ENCODE assay signal across 9 cellular contexts in genomic region chr5:181173420-181174342, GRCh38. TPM values are rescaled to one million over a fixed set of nuclear protein-coding genes. Genes with fewer than 3 reads are reported as not detected.
DNase-seq lines count a peak whose midpoint lies in the region; ATAC-seq lines count a peak whose summit lies in the region.
"Had no signal": no experiment of that assay in that cellular context is flagged by ENCODE, and none has a peak within 500 bp of the region (broad histone marks: within the 10 kb centered on the region; RNA-seq: fewer than 3 reads in every experiment).

No MANE protein-coding gene starts in this region.

- in situ Hi-C loops in Caki2 (cut with HindIII; ENCODE audit: low pct_unique_long_range_greater_than_20kb, low sequenced_read_pairs) (no loop called here), GM23248 (cut with MboI) (no loop called here)

- POLR2A ChIA-PET in naive thymus-derived CD4-positive, alpha-beta T cell (lab: Charles Lee) = interaction anchor here (0.5 to 3.3 kb wide), 9 partner anchors 9 to 1550 kb away, joined by 3 to 17 read pairs (median 6); partner anchors contain the start of gene HNRNPH1

- peak overlapping the region; percentile 65 to 98 (median 85) for H3K27ac Mint-ChIP-seq in naive thymus-derived CD4-positive, alpha-beta T cell

- no peaks in the 10 kb centered on the region for H3K4me1 ChIP-seq in GM23248 (ENCODE audit: insufficient read depth)
- H3K4me1 ChIP-seq in NT2/D1 (ENCODE audit: insufficient read depth, insufficient read length) = no peaks in the 10 kb centered on the region
- peaks cover 10 to 23% of the 10 kb centered on the region in 2 donors for H3K4me1 ChIP-seq in naive thymus-derived CD4-positive, alpha-beta T cell (ENCODE audit: control insufficient read depth in 2 of 2, insufficient read depth in 2 of 2, low read length in 2 of 2)

- ATAC-seq in naive thymus-derived CD4-positive, alpha-beta T cell = peak; percentile 75
- no peak for ATAC-seq in GM18520 (IDR thresholded peaks at IDR 0.05; ENCODE audit: unreplicated experiment)

- peaks cover 15% of the 10 kb centered on the region; the same call in 1 of the 2 replicates for H3F3A ChIP-seq in GM23248 (ENCODE audit: insufficient read depth)

- peaks cover 32 to 69% (median 47%) of the 10 kb centered on the region in 5 donors for H3K27me3 Mint-ChIP-seq in naive thymus-derived CD4-positive, alpha-beta T cell

- H4K20me1 ChIP-seq in GM23248 (ENCODE audit: insufficient read depth) = no peaks in the 10 kb centered on the region

- CTCF ChIA-PET in naive thymus-derived CD4-positive, alpha-beta T cell (lab: Charles Lee) = interaction anchor here (0.8 to 1.6 kb wide), 3 partner anchors 9 to 34 kb away, joined by 3 to 8 read pairs (median 5); no protein-coding TSS in a partner anchor

- no peak overlapping the region; the same call in 1 of the 2 replicates for H2AFZ ChIP-seq in GM23248

- 15% methylated on average over 50 of the region's 50 CpGs for WGBS in GM23248 (ENCODE audit: low coverage in 1 of 2, low lambda C conversion rate in 2 of 2, missing lambda C conversion rate in 2 of 2), 2 experiments

- H3K79me2 ChIP-seq in GM23248 (ENCODE audit: insufficient read depth) = no peaks in the 10 kb centered on the region

- no peaks in the 10 kb centered on the region for H3K36me3 ChIP-seq in GM23248 (ENCODE audit: low read depth)
- H3K36me3 ChIP-seq in NT2/D1 (ENCODE audit: insufficient read depth, insufficient read length, low read length) = no peaks in the 10 kb centered on the region
- H3K36me3 ChIP-seq in naive thymus-derived CD4-positive, alpha-beta T cell (ENCODE audit: control insufficient read depth in 2 of 3, insufficient read depth in 3 of 3, low read length in 3 of 3) = no peaks in the 10 kb centered on the region

- H3K36me3 Mint-ChIP-seq in naive thymus-derived CD4-positive, alpha-beta T cell = peaks cover 0 to 6% (median 4%) of the 10 kb centered on the region in 5 donors

- H3K9me2 ChIP-seq in GM23248 (ENCODE audit: insufficient read depth) = no peaks in the 10 kb centered on the region

- H3K9me3 ChIP-seq in GM23248 (ENCODE audit: low read depth) = no peaks in the 10 kb centered on the region
- H3K9me3 ChIP-seq in NT2/D1 (ENCODE audit: insufficient read depth, low read length) = no peaks in the 10 kb centered on the region
- no peaks in the 10 kb centered on the region for H3K9me3 ChIP-seq in naive thymus-derived CD4-positive, alpha-beta T cell (ENCODE audit: control insufficient read depth in 2 of 3, low read length in 3 of 3)

- DNase-seq in Caki2 (ENCODE audit: low read depth) = peak; percentile 79
- DNase-seq in GM23248 = peak; percentile 34
- DNase-seq in NT2/D1 (ENCODE audit: low read depth, low spot score) = no peak
- DNase-seq in astrocyte of the hippocampus (ENCODE audit: low read depth, low spot score) = peak; percentile 42
- peak; percentile 19 to 81 (median 69) for DNase-seq in naive thymus-derived CD4-positive, alpha-beta T cell
- no peak for DNase-seq in NK-92 treated with Interleukin-12 subunit alpha and Interleukin-12 subunit beta, amount 100 ng/mL, for 24 hours (lab: John Stamatoyannopoulos, UW)
- no peak for DNase-seq in effector CD8-positive, alpha-beta T cell (lab: John Stamatoyannopoulos, UW)

- H3K9ac ChIP-seq in GM23248 (no peak overlapping the region), NT2/D1 (ENCODE audit: insufficient read length, low read depth) (peak overlapping the region; percentile 67)

- H3K27ac ChIP-seq in GM23248 = no peak overlapping the region
- H3K27ac ChIP-seq in naive thymus-derived CD4-positive, alpha-beta T cell (ENCODE audit: low read depth, low read length) = no peak overlapping the region

- H3K4me1 Mint-ChIP-seq in naive thymus-derived CD4-positive, alpha-beta T cell = peaks cover 20 to 45% (median 36%) of the 10 kb centered on the region in 7 donors

- H3K4me2 ChIP-seq in GM23248 (ENCODE audit: unreplicated experiment) = no peak overlapping the region

- H3K27me3 ChIP-seq in GM23248 (replicated peaks; ENCODE audit: insufficient read depth) (peaks cover 8% of the 10 kb centered on the region; the same call in 1 of the 2 replicates), NT2/D1 (ENCODE audit: insufficient read depth, insufficient read length) (peaks cover 35% of the 10 kb centered on the region)
- peaks cover 6 to 19% of the 10 kb centered on the region in 2 donors for H3K27me3 ChIP-seq in naive thymus-derived CD4-positive, alpha-beta T cell (ENCODE audit: control insufficient read depth in 2 of 2, insufficient read depth in 2 of 2, low read length in 2 of 2)

- peaks cover 0 to 18% (median 0%) of the 10 kb centered on the region in 11 donors for H3K9me3 Mint-ChIP-seq in naive thymus-derived CD4-positive, alpha-beta T cell

- intact Hi-C loops in naive thymus-derived CD4-positive, alpha-beta T cell (cut with micrococcal nuclease) = loop anchor here (1.0 to 2.0 kb wide), 3 partner anchors 9 to 15 kb away; no protein-coding TSS in a partner anchor

- peak overlapping the region; percentile 64 to 98 (median 91) for H3K4me3 Mint-ChIP-seq in naive thymus-derived CD4-positive, alpha-beta T cell

- H3K4me3 ChIP-seq in GM23248 (no peak overlapping the region), NT2/D1 (ENCODE audit: insufficient read length, low read depth) (peak overlapping the region; percentile 49)
- peak overlapping the region; percentile 54 for H3K4me3 ChIP-seq in naive thymus-derived CD4-positive, alpha-beta T cell (ENCODE audit: low read length)

RNA-seq across cellular contexts. Expression of gene OR2V2, which starts 26.3 kb away (rescaled TPM):
- not detected in 2 replicates for total RNA-seq in Caki2 (2014; rRNA removed; shearing (Covaris generic); ENCODE audit: low replicate concordance)
- not detected in 2 replicates for total RNA-seq in GM23248 (2014; rRNA removed; shearing (Covaris generic))
- polyA plus RNA-seq in GM23248 (2016; fragmentation: Nextera tagmentation; extraction: Ambion mirVana) = not detected in 2 replicates
- not detected for total RNA-seq in naive thymus-derived CD4-positive, alpha-beta T cell
- not detected for polyA plus RNA-seq in naive thymus-derived CD4-positive, alpha-beta T cell
- total RNA-seq: SK-MEL-5 had no signal

RNA-seq across cellular contexts. Expression of gene TRIM7, which starts 31.3 kb away (rescaled TPM):
- 56.2 and 62.2 TPM in 2 replicates for total RNA-seq in Caki2 (2014; rRNA removed; shearing (Covaris generic); ENCODE audit: low replicate concordance)
- 1.4 and 6.8 TPM in 2 replicates for total RNA-seq in GM23248 (2014; rRNA removed; shearing (Covaris generic))
- polyA plus RNA-seq in GM23248 (2016; fragmentation: Nextera tagmentation; extraction: Ambion mirVana) = 2.5 and 3.1 TPM in 2 replicates
- 1 to 10 TPM; 1.1 to 6.1 (median 3.6) TPM for total RNA-seq in naive thymus-derived CD4-positive, alpha-beta T cell
- polyA plus RNA-seq in naive thymus-derived CD4-positive, alpha-beta T cell = under 1 TPM in 1 of 2 donors, not detected in 1; 0.28 TPM

RNA-seq across cellular contexts. Expression of gene OR2V1, which starts 42.7 kb away (rescaled TPM):
- not detected in 2 replicates for total RNA-seq in Caki2 (2014; rRNA removed; shearing (Covaris generic); ENCODE audit: low replicate concordance)
- not detected in 2 replicates for total RNA-seq in GM23248 (2014; rRNA removed; shearing (Covaris generic))
- not detected in 2 replicates for polyA plus RNA-seq in GM23248 (2016; fragmentation: Nextera tagmentation; extraction: Ambion mirVana)
- total RNA-seq in naive thymus-derived CD4-positive, alpha-beta T cell = not detected
- not detected for polyA plus RNA-seq in naive thymus-derived CD4-positive, alpha-beta T cell
- total RNA-seq: SK-MEL-5 had no signal

RNA-seq across cellular contexts. Expression of gene TRIM41, which starts 49.4 kb away (rescaled TPM):
- 17.9 and 32.2 TPM in 2 replicates for total RNA-seq in Caki2 (2014; rRNA removed; shearing (Covaris generic); ENCODE audit: low replicate concordance)
- total RNA-seq in GM23248 (2014; rRNA removed; shearing (Covaris generic)) = 17.5 and 18.6 TPM in 2 replicates
- 3.8 and 4.3 TPM in 2 replicates for polyA plus RNA-seq in GM23248 (2016; fragmentation: Nextera tagmentation; extraction: Ambion mirVana)
- total RNA-seq in naive thymus-derived CD4-positive, alpha-beta T cell = 10 to 100 TPM; 27.3 to 36.5 (median 32.6) TPM
- 1 to 10 TPM in 1 of 2 donors, under 1 TPM in 1; 0.72 to 1.1 TPM for polyA plus RNA-seq in naive thymus-derived CD4-positive, alpha-beta T cell

Comparison
In these comparisons a context has a peak if more than half of its experiments do, and no peak if none do; other contexts are left out.
1. DNase-seq: peak in Caki2 (single experiment), GM23248 (single experiment), astrocyte of the hippocampus (single experiment) and naive thymus-derived CD4-positive, alpha-beta T cell (9 of 9); none in NT2/D1 (single experiment), NK-92 treated with Interleukin-12 subunit alpha and Interleukin-12 subunit beta, amount 100 ng/mL, for 24 hours (single experiment) and effector CD8-positive, alpha-beta T cell (single experiment).